In genomic region chr14:68377459-68377858, GRCh38 we compare ENCODE assay signal across 9 cellular contexts.
DNase-seq lines count a peak whose midpoint lies in the region; ATAC-seq and TF ChIP-seq lines count a peak whose summit lies in the region.
"Had no signal": no experiment of that assay in that cellular context is flagged by ENCODE, and none has a peak within 500 bp of the region (broad histone marks: within the 10 kb centered on the region; RNA-seq: fewer than 3 reads in every experiment).

No MANE protein-coding gene starts in this region.

- peaks cover 0 to 14% of the 10 kb centered on the region in 2 donors for H3K4me1 ChIP-seq in uterus

- CTCF ChIA-PET in activated naive CD4-positive, alpha-beta T cell treated with anti-CD3 and anti-CD28 coated beads for 36 hours (lab: Charles Lee): interaction anchor here (0.6 to 1.3 kb wide), 4 partner anchors 28 to 412 kb away, joined by 3 read pairs; no protein-coding TSS in a partner anchor

- intact Hi-C loops in activated naive CD4-positive, alpha-beta T cell treated with anti-CD3 and anti-CD28 coated beads for 36 hours (cut with micrococcal nuclease): loop anchor here (5.0 to 10.0 kb wide), 2 partner anchors 407 to 465 kb away; no protein-coding TSS in a partner anchor
- intact Hi-C loops in uterus (cut with DNase I; ENCODE audit: low total_unique reads): no loop called here

- ATAC-seq in HG03025 (IDR thresholded peaks at IDR 0.05; ENCODE audit: low FRiP score, unreplicated experiment) (no peak), HG02623 (IDR thresholded peaks at IDR 0.05; ENCODE audit: unreplicated experiment) (no peak)

- no peak overlapping the region for H3K4me3 Mint-ChIP-seq in activated naive CD4-positive, alpha-beta T cell treated with anti-CD3 and anti-CD28 coated beads for 36 hours
- no peak overlapping the region for H3K4me3 Mint-ChIP-seq in mesothelial cell of epicardium

- H3K36me3 ChIP-seq in uterus: no peaks in the 10 kb centered on the region

- no peaks in the 10 kb centered on the region for H3K36me3 Mint-ChIP-seq in activated naive CD4-positive, alpha-beta T cell treated with anti-CD3 and anti-CD28 coated beads for 36 hours (ENCODE audit: low read depth)
- H3K36me3 Mint-ChIP-seq in mesothelial cell of epicardium: peaks cover 2% of the 10 kb centered on the region

- no peaks in the 10 kb centered on the region for H3K27me3 ChIP-seq in uterus

- peaks cover 50% of the 10 kb centered on the region for H3K4me1 Mint-ChIP-seq in activated naive CD4-positive, alpha-beta T cell treated with anti-CD3 and anti-CD28 coated beads for 36 hours (ENCODE audit: low read depth)
- peaks cover 44% of the 10 kb centered on the region for H3K4me1 Mint-ChIP-seq in mesothelial cell of epicardium

- H3K27ac ChIP-seq in uterus: peak overlapping the region; percentile 72 to 75

- no peaks in the 10 kb centered on the region for H3K9me3 Mint-ChIP-seq in activated naive CD4-positive, alpha-beta T cell treated with anti-CD3 and anti-CD28 coated beads for 36 hours
- peaks cover 4% of the 10 kb centered on the region for H3K9me3 Mint-ChIP-seq in mesothelial cell of epicardium

- TF ChIP-seq CTCF in mesothelial cell of epicardium (IDR thresholded peaks at IDR 0.05; ENCODE audit: unreplicated experiment): no peak
- no peak for TF ChIP-seq CTCF in uterus (IDR thresholded peaks at IDR 0.05)

- TF ChIP-seq POLR2A in uterus (IDR thresholded peaks at IDR 0.05): no peak

- H3K4me3 ChIP-seq in uterus: no peak overlapping the region

- H3K27ac Mint-ChIP-seq in activated naive CD4-positive, alpha-beta T cell treated with anti-CD3 and anti-CD28 coated beads for 36 hours: no peak overlapping the region
- peak overlapping the region; percentile 90 for H3K27ac Mint-ChIP-seq in mesothelial cell of epicardium

- peak; percentile 6 for DNase-seq in activated naive CD4-positive, alpha-beta T cell treated with anti-CD3 and anti-CD28 coated beads for 36 hours
- DNase-seq in activated naive CD4-positive, alpha-beta T cell treated with Interleukin-2 at 50 U/mL for 16 hours: no peak
- DNase-seq in dermis blood vessel endothelial cell (peak; percentile 84), mesothelial cell of epicardium (ENCODE audit: low spot score in 2 of 2, unreplicated experiment in 2 of 2) (no peak), uterus (peak; percentile 46)
- DNase-seq in activated CD8-positive, alpha-beta memory T cell treated with anti-CD3 and anti-CD28 coated beads, Interleukin-2, amount 50 U/mL, for 48 hours: no peak
- DNase-seq: DMS79 had no signal

- no peaks in the 10 kb centered on the region for H3K9me3 ChIP-seq in uterus

- H3K27me3 Mint-ChIP-seq in activated naive CD4-positive, alpha-beta T cell treated with anti-CD3 and anti-CD28 coated beads for 36 hours (ENCODE audit: low read depth): no peaks in the 10 kb centered on the region
- no peaks in the 10 kb centered on the region for H3K27me3 Mint-ChIP-seq in mesothelial cell of epicardium (ENCODE audit: low read depth)

Comparison
In these comparisons a context has a peak if more than half of its experiments do, and no peak if none do; other contexts are left out.
1. DNase-seq: peak in activated naive CD4-positive, alpha-beta T cell treated with anti-CD3 and anti-CD28 coated beads for 36 hours (single experiment), dermis blood vessel endothelial cell (single experiment) and uterus (2 of 2); none in activated naive CD4-positive, alpha-beta T cell treated with Interleukin-2 at 50 U/mL for 16 hours (single experiment), mesothelial cell of epicardium (0 of 2) and activated CD8-positive, alpha-beta memory T cell treated with anti-CD3 and anti-CD28 coated beads, Interleukin-2, amount 50 U/mL, for 48 hours (single experiment).